31 cellular contexts compared by ENCODE assay signal in the genomic region with DNA sequence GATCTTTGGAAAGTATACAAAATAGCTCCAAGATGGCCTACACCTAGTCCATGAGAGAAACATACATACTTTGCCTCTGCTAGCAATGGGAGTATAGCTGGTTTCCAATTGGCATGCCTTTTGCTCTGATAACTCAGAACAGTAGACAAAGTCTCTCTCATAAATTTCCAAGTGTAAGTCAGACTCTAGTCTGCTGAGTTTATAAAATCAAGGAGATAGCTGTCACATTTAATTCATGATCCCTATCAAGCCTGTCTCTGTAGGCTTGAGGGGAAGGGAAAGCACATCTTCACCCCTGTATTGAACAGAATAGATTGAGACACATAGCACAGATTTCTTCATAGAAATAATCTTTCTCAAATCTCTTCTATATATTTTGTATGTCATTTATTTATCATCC.
DNase-seq lines count a peak whose midpoint lies in the region; ATAC-seq and TF ChIP-seq lines count a peak whose summit lies in the region.
"Had no signal": no experiment of that assay in that cellular context is flagged by ENCODE, and none has a peak within 500 bp of the region (broad histone marks: within the 10 kb centered on the region; RNA-seq: fewer than 3 reads in every experiment).

No MANE protein-coding gene starts in this region.

- no peaks in the 10 kb centered on the region for H3K27me3 Mint-ChIP-seq in GM23338 (ENCODE audit: insufficient read depth, low read depth, poor library complexity)
- no peaks in the 10 kb centered on the region for H3K27me3 Mint-ChIP-seq in activated naive CD8-positive, alpha-beta T cell treated with anti-CD3 and anti-CD28 coated beads for 36 hours
- H3K27me3 Mint-ChIP-seq: B cell; CD4-positive, alpha-beta memory T cell; CD4-positive, alpha-beta T cell; CD4-positive, CD25-positive, alpha-beta regulatory T cell; CD8-positive, alpha-beta memory T cell had no signal

- no peaks in the 10 kb centered on the region for H3K4me1 Mint-ChIP-seq in GM23338
- H3K4me1 Mint-ChIP-seq in activated naive CD8-positive, alpha-beta T cell treated with anti-CD3 and anti-CD28 coated beads for 36 hours: no peaks in the 10 kb centered on the region
- H3K4me1 Mint-ChIP-seq: B cell; CD14-positive monocyte; CD4-positive, alpha-beta memory T cell; CD4-positive, CD25-positive, alpha-beta regulatory T cell; CD8-positive, alpha-beta memory T cell had no signal

- H4K20me1 ChIP-seq in GM23338 (replicated peaks; ENCODE audit: insufficient read depth) (no peaks in the 10 kb centered on the region), neural cell (ENCODE audit: insufficient read depth) (no peaks in the 10 kb centered on the region)
- H4K20me1 ChIP-seq: BLaER1; BLaER1 treated with 17β-estradiol and CSF1 and Interleukin-3, amounts not matched to agents 10 nM and 100 nM had no signal

- CTCF ChIA-PET in GM10248 (lab: Yijun Ruan, JAX): interaction anchor here (0.8 to 1.9 kb wide), 3 partner anchors 9 to 15 kb away, joined by 3 to 6 read pairs (median 3); no protein-coding TSS in a partner anchor

- H3K9me3 Mint-ChIP-seq in GM23338: no peaks in the 10 kb centered on the region
- no peaks in the 10 kb centered on the region for H3K9me3 Mint-ChIP-seq in activated naive CD8-positive, alpha-beta T cell treated with anti-CD3 and anti-CD28 coated beads for 36 hours
- H3K9me3 Mint-ChIP-seq: CD4-positive, alpha-beta T cell had no signal

- no peak overlapping the region for H3K4me3 ChIP-seq in GM23338
- no peak overlapping the region for H3K4me3 ChIP-seq in neural cell (ENCODE audit: low read length)
- H3K4me3 ChIP-seq: A549; BLaER1; BLaER1 treated with 17β-estradiol and CSF1 and Interleukin-3, amounts not matched to agents 10 nM and 100 nM had no signal

- no peak overlapping the region for H3K4me3 Mint-ChIP-seq in GM23338
- H3K4me3 Mint-ChIP-seq in activated naive CD8-positive, alpha-beta T cell treated with anti-CD3 and anti-CD28 coated beads for 36 hours: no peak overlapping the region
- H3K4me3 Mint-ChIP-seq: B cell; CD14-positive monocyte; CD4-positive, alpha-beta memory T cell; CD4-positive, alpha-beta T cell; CD4-positive, CD25-positive, alpha-beta regulatory T cell; CD8-positive, alpha-beta memory T cell; CD8-positive, alpha-beta T cell had no signal

- H3K36me3 ChIP-seq in GM23338 (ENCODE audit: insufficient read depth) (no peaks in the 10 kb centered on the region), neural cell (ENCODE audit: insufficient read depth, low read length) (no peaks in the 10 kb centered on the region)
- H3K36me3 ChIP-seq: BE2C; BLaER1; BLaER1 treated with 17β-estradiol and CSF1 and Interleukin-3, amounts not matched to agents 10 nM and 100 nM had no signal

- no peak for ATAC-seq in GM23338
- ATAC-seq: A549; CD8-positive, alpha-beta T cell had no signal

- H3K9ac ChIP-seq in neural cell (ENCODE audit: low read length): no peak overlapping the region
- H3K9ac ChIP-seq: BLaER1; BLaER1 treated with 17β-estradiol and CSF1 and Interleukin-3, amounts not matched to agents 10 nM and 100 nM had no signal

- TF ChIP-seq CTCF in GM23338 (conservative IDR thresholded peaks at IDR 0.05; ENCODE audit: low read depth in 2 of 2) (no peak), neural cell (IDR thresholded peaks at IDR 0.05; ENCODE audit: poor library complexity, severe bottlenecking) (no peak), GM10248 (IDR thresholded peaks at IDR 0.05; ENCODE audit: control extremely low read depth, extremely low read depth, low read depth, missing control alignments) (no peak)

- H3K4me2 ChIP-seq in GM23338: no peak overlapping the region
- H3K4me2 ChIP-seq in neural cell (ENCODE audit: low read length): no peak overlapping the region
- H3K4me2 ChIP-seq: A549; BLaER1; BLaER1 treated with 17β-estradiol and CSF1 and Interleukin-3, amounts not matched to agents 10 nM and 100 nM had no signal

- H2AFZ ChIP-seq in GM23338 (peak overlapping the region; percentile 49; the same call in 1 of the 2 replicates), neural cell (ENCODE audit: low read depth, low read length) (no peak overlapping the region)

- H3K4me1 ChIP-seq in GM23338 (ENCODE audit: insufficient read depth): no peaks in the 10 kb centered on the region
- H3K4me1 ChIP-seq: A549; BE2C; BLaER1; BLaER1 treated with 17β-estradiol and CSF1 and Interleukin-3, amounts not matched to agents 10 nM and 100 nM; Caco-2 had no signal

- POLR2A ChIA-PET in GM10248 (lab: Yijun Ruan, JAX): no interaction called here

- H3K27ac Mint-ChIP-seq in GM23338: no peak overlapping the region
- H3K27ac Mint-ChIP-seq in activated naive CD8-positive, alpha-beta T cell treated with anti-CD3 and anti-CD28 coated beads for 36 hours: no peak overlapping the region
- H3K27ac Mint-ChIP-seq: B cell; CD14-positive monocyte; CD4-positive, alpha-beta memory T cell; CD4-positive, alpha-beta T cell; CD4-positive, CD25-positive, alpha-beta regulatory T cell; CD8-positive, alpha-beta memory T cell; CD8-positive, alpha-beta T cell had no signal

- H3K79me2 ChIP-seq in GM23338 (replicated peaks; ENCODE audit: insufficient read depth): no peaks in the 10 kb centered on the region
- no peaks in the 10 kb centered on the region for H3K79me2 ChIP-seq in neural cell (replicated peaks; ENCODE audit: insufficient read depth, low read length)

- no peaks in the 10 kb centered on the region for H3K36me3 Mint-ChIP-seq in GM23338 (ENCODE audit: low read depth)
- H3K36me3 Mint-ChIP-seq in activated naive CD8-positive, alpha-beta T cell treated with anti-CD3 and anti-CD28 coated beads for 36 hours: no peaks in the 10 kb centered on the region
- H3K36me3 Mint-ChIP-seq: CD14-positive monocyte; CD4-positive, alpha-beta memory T cell; CD4-positive, CD25-positive, alpha-beta regulatory T cell; CD8-positive, alpha-beta memory T cell; CD8-positive, alpha-beta T cell had no signal

- H3K9me2 ChIP-seq in GM23338 (ENCODE audit: insufficient read depth) (no peaks in the 10 kb centered on the region), neural cell (ENCODE audit: insufficient read depth, low read length) (no peaks in the 10 kb centered on the region)

- DNase-seq in GM23338 (ENCODE audit: low spot score): no peak
- DNase-seq in GM10248 (ENCODE audit: extremely low spot score): no peak
- DNase-seq in activated naive CD8-positive, alpha-beta T cell treated with anti-CD3 and anti-CD28 coated beads for 36 hours: no peak
- DNase-seq: 8988T; ACHN; AML-193; BE2C; C1 segment of cervical spinal cord; Caco-2; Calu3; CD4-positive, alpha-beta memory T cell; CD4-positive, alpha-beta T cell; CD4-positive, CD25-positive, alpha-beta regulatory T cell; CD8-positive, alpha-beta memory T cell; CD8-positive, alpha-beta T cell; COR-L47; DMS 273 treated with DMSO at 0.1 percent for 48 hours; DMS153; DMS53; DMS79; DMS79 treated with DMSO at 0.1 percent for 48 hours; DND-41; EL had no signal

- H3K27me3 ChIP-seq in GM23338 (ENCODE audit: insufficient read depth): no peaks in the 10 kb centered on the region
- no peaks in the 10 kb centered on the region for H3K27me3 ChIP-seq in neural cell (ENCODE audit: insufficient read depth, low read depth, low read length)
- H3K27me3 ChIP-seq: BE2C; BLaER1; BLaER1 treated with 17β-estradiol and CSF1 and Interleukin-3, amounts not matched to agents 10 nM and 100 nM had no signal

- TF ChIP-seq EP300 in neural cell (conservative IDR thresholded peaks at IDR 0.05; ENCODE audit: poor library complexity, severe bottlenecking): peak; percentile 66

- H3K9me3 ChIP-seq in neural cell (ENCODE audit: low read length): no peaks in the 10 kb centered on the region
- H3K9me3 ChIP-seq: A549; BE2C; BLaER1; BLaER1 treated with 17β-estradiol and CSF1 and Interleukin-3, amounts not matched to agents 10 nM and 100 nM; Caco-2 had no signal

- H3F3A ChIP-seq in GM23338 (replicated peaks; ENCODE audit: low read depth) (no peaks in the 10 kb centered on the region), neural cell (ENCODE audit: insufficient read depth, low read length, poor library complexity, severe bottlenecking) (no peaks in the 10 kb centered on the region)

- H3K27ac ChIP-seq in GM23338 (ENCODE audit: low read depth) (no peak overlapping the region), neural cell (ENCODE audit: low read length) (peak overlapping the region; percentile 9)
- H3K27ac ChIP-seq: 22Rv1; A549; BLaER1; BLaER1 treated with 17β-estradiol and CSF1 and Interleukin-3, amounts not matched to agents 10 nM and 100 nM; C4-2B had no signal

- TF ChIP-seq RAD21 in neural cell (conservative IDR thresholded peaks at IDR 0.05): no peak

TF ChIP-seq in GM23338, 12 proteins besides CTCF, POLR2A, EP300 and RAD21:
- TF ChIP-seq POLR2AphosphoS5 (IDR thresholded peaks at IDR 0.05; ENCODE audit: low read depth): no peak
- no peak for TF ChIP-seq EZH2phosphoT487 (IDR thresholded peaks at IDR 0.05; ENCODE audit: unreplicated experiment)
- TF ChIP-seq EZH2 (IDR thresholded peaks at IDR 0.05; ENCODE audit: low read depth, unreplicated experiment): no peak

TF ChIP-seq in neural cell, 6 proteins besides CTCF, POLR2A, EP300 and RAD21:
- TF ChIP-seq MXI1 (conservative IDR thresholded peaks at IDR 0.05; ENCODE audit: poor library complexity, severe bottlenecking) (no peak), POLR2AphosphoS5 (IDR thresholded peaks at IDR 0.05) (peak; percentile 55)
